Comparison of ENCODE assay signal across 8 cellular contexts in the genomic region with DNA sequence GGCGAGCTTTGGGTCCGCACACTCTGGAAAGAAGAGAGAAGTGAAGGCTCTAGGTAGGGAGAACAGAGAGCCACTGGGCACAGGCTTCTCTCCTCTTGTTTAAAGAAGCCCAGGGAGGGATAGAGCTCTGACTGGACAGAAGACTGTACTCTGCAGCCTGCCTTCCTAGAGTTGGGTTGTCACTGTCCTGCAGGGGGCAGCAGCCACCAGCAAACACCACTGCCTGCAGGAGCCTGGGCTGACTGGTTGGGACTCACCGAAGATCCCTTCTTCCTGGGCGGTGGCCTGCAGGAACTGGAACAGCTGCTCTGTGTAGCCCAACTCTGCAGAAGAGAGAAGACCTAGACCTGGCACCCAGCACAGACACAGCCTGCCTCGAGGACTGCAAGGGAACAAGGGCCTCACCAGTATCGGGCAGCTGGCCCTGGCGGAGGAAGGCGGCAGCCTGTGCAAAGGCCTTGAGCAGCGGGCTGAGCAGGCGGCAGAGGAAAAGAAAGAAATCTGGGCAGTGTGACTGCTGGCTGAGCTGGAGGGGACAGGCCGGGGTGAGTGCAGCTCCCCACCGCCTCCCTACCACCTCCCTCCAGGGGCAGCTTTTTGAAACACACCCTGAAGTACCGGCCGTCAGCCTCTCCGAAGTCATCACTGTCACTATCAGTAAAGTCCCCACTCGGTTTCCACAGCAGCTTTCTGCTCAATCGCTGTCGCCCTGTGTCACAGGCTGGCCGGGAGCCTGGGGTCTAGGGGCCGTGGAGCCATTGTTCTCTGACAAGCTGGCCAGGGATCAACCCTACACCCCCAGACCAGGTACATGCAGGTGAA. TPM values are rescaled to one million over a fixed set of nuclear protein-coding genes. Genes with fewer than 3 reads are reported as not detected.
DNase-seq lines count a peak whose midpoint lies in the region; ATAC-seq and TF ChIP-seq lines count a peak whose summit lies in the region.
"Not testable (repeated sequence)": the region's sequence is repeated elsewhere in the genome, so short reads cannot be mapped to it uniquely, and the experiment has no call there.

No MANE protein-coding gene starts in this region.

- H3K27me3 ChIP-seq in hepatocyte; psoas muscle (ENCODE audit: insufficient read depth in 3 of 3, low read length in 2 of 3): not testable (repeated sequence)

- H3K36me3 ChIP-seq in HEK293 (ENCODE audit: control insufficient read depth in 2 of 2, insufficient read depth in 1 of 2, low read length in 2 of 2); hepatocyte (replicated peaks; ENCODE audit: insufficient read depth, low read depth); psoas muscle (ENCODE audit: insufficient read depth in 1 of 2, low read depth in 1 of 2): not testable (repeated sequence)

- H3K4me1 ChIP-seq in HEK293 (ENCODE audit: control insufficient read depth, insufficient read depth, low read length); hepatocyte (ENCODE audit: insufficient read depth); psoas muscle: not testable (repeated sequence)

- H3K4me2 ChIP-seq in hepatocyte: not testable (repeated sequence)

- not testable (repeated sequence) for H3K9me3 ChIP-seq in HEK293 (ENCODE audit: control insufficient read depth, insufficient read depth, low read depth, low read length); hepatocyte (ENCODE audit: low read depth); psoas muscle

- 69% methylated on average over 14 of the region's 20 CpGs for WGBS in hepatocyte (ENCODE audit: low lambda C conversion rate, missing lambda C conversion rate)
- WGBS in psoas muscle, 3 donors: 47 to 56% (median 48%) methylated on average over 15 of the region's 20 CpGs

- peak; percentile 90 for DNase-seq in ELF-1 (ENCODE audit: low read depth, low spot score)
- DNase-seq in M059J (ENCODE audit: low read depth): peak; percentile 67
- peak; percentile 86 for DNase-seq in activated CD8-positive, alpha-beta T cell treated with anti-CD3 and anti-CD28 coated beads for 36 hours
- DNase-seq in central memory CD4-positive, alpha-beta T cell: peak; percentile 59
- peak; percentile 87 for DNase-seq in hepatocyte (ENCODE audit: low spot score)
- peak; percentile 86 to 90 for DNase-seq in psoas muscle
- DNase-seq in substantia nigra (lab: John Stamatoyannopoulos, UW): not testable (repeated sequence)

- not testable (repeated sequence) for H3K27ac ChIP-seq in HEK293 (ENCODE audit: extremely low read depth, low read depth, low read length); hepatocyte; psoas muscle
- H3K27ac ChIP-seq in substantia nigra (ENCODE audit: low read depth, low read length, poor library complexity, severe bottlenecking): peak overlapping the region; percentile 42

- POLR2A ChIA-PET in HEK293 (lab: Yijun Ruan, JAX): not testable (repeated sequence)
- POLR2A ChIA-PET in activated CD8-positive, alpha-beta T cell treated with anti-CD3 and anti-CD28 coated beads for 36 hours (lab: Charles Lee): interaction anchor here (0.6 to 1.6 kb wide), 2 partner anchors 94 to 487 kb away, joined by 3 to 4 read pairs; a partner anchor contains a TSS

- ATAC-seq in activated CD8-positive, alpha-beta T cell treated with anti-CD3 and anti-CD28 coated beads for 36 hours: peak; percentile 93
- peak; percentile 91 to 94 (median 94) for ATAC-seq in psoas muscle

- H3K27ac Mint-ChIP-seq in activated CD8-positive, alpha-beta T cell treated with anti-CD3 and anti-CD28 coated beads for 36 hours: not testable (repeated sequence)

- not testable (repeated sequence) for H3K36me3 Mint-ChIP-seq in activated CD8-positive, alpha-beta T cell treated with anti-CD3 and anti-CD28 coated beads for 36 hours (ENCODE audit: low read depth)

- not testable (repeated sequence) for H3K9me2 ChIP-seq in hepatocyte (replicated peaks; ENCODE audit: insufficient read depth)

- not testable (repeated sequence) for H2AFZ ChIP-seq in hepatocyte

- H3K79me2 ChIP-seq in hepatocyte: not testable (repeated sequence)

- H3K27me3 Mint-ChIP-seq in activated CD8-positive, alpha-beta T cell treated with anti-CD3 and anti-CD28 coated beads for 36 hours: not testable (repeated sequence)

- H3K4me1 Mint-ChIP-seq in activated CD8-positive, alpha-beta T cell treated with anti-CD3 and anti-CD28 coated beads for 36 hours (ENCODE audit: low read depth): not testable (repeated sequence)

- H3K4me3 ChIP-seq in HEK293 (ENCODE audit: low read depth, low read length); hepatocyte; psoas muscle: not testable (repeated sequence)

- CTCF ChIA-PET in HEK293 (lab: Yijun Ruan, JAX): interaction anchor here (0.5 to 4.1 kb wide), 25 partner anchors 10 to 944 kb away, joined by 3 to 38 read pairs (median 4); no protein-coding TSS in a partner anchor
- CTCF ChIA-PET in activated CD8-positive, alpha-beta T cell treated with anti-CD3 and anti-CD28 coated beads for 36 hours (lab: Charles Lee): interaction anchor here (0.6 to 2.9 kb wide), 29 partner anchors 8 to 244 kb away, joined by 3 to 23 read pairs (median 4); a partner anchor contains a TSS

- intact Hi-C loops in activated CD8-positive, alpha-beta T cell treated with anti-CD3 and anti-CD28 coated beads for 36 hours (cut with micrococcal nuclease): not testable (repeated sequence)
- intact Hi-C loops in psoas muscle (cut with DNase I): loop anchor here (10.0 kb wide), 3 partner anchors 92 to 242 kb away; a partner anchor contains a TSS

- TF ChIP-seq CTCF in HEK293 (tag by site-specific recombination; IDR thresholded peaks at IDR 0.05) (peak; percentile 62; the same call in 1 of the 2 replicates), hepatocyte (IDR thresholded peaks at IDR 0.05; ENCODE audit: poor library complexity) (peak; percentile 86), psoas muscle (IDR thresholded peaks at IDR 0.05) (peak; percentile 86)
- peak; percentile 63 for TF ChIP-seq CTCF in activated CD8-positive, alpha-beta T cell treated with anti-CD3 and anti-CD28 coated beads for 36 hours (IDR thresholded peaks at IDR 0.05)

- not testable (repeated sequence) for H3K4me3 Mint-ChIP-seq in activated CD8-positive, alpha-beta T cell treated with anti-CD3 and anti-CD28 coated beads for 36 hours

- not testable (repeated sequence) for H4K20me1 ChIP-seq in hepatocyte (ENCODE audit: insufficient read depth, poor library complexity, severe bottlenecking)

- H3K9me3 Mint-ChIP-seq in activated CD8-positive, alpha-beta T cell treated with anti-CD3 and anti-CD28 coated beads for 36 hours: not testable (repeated sequence)

TF ChIP-seq in HEK293, 187 proteins besides CTCF, POLR2A, EP300 and RAD21:
- TF ChIP-seq ZNF366 (tag by site-specific recombination; conservative IDR thresholded peaks at IDR 0.05): peak; percentile 45; the same call in 1 of the 2 replicates
- peak; percentile 89 for TF ChIP-seq ZSCAN30 (tag by site-specific recombination; IDR thresholded peaks at IDR 0.05)
- TF ChIP-seq KLF1 (tag by site-specific recombination; IDR thresholded peaks at IDR 0.05): 0 out of 2 replicates have a peak, but pooled peaks have one; percentile 10
- peak; percentile 75 for TF ChIP-seq ZNF654 (tag by site-specific recombination; IDR thresholded peaks at IDR 0.05; ENCODE audit: low read depth)

RNA-seq across cellular contexts. Expression of a gene that starts 11.8 kb away (rescaled TPM):
- total RNA-seq in M059J (2014; rRNA removed; shearing (Covaris generic)): not detected in 2 replicates
- total RNA-seq in activated CD8-positive, alpha-beta T cell treated with anti-CD3 and anti-CD28 coated beads for 36 hours: 10 to 100 TPM in 1 of 2 experiments, 1 to 10 TPM in 1; 9.7 to 10.2 TPM
- total RNA-seq in hepatocyte: not detected in 2 replicates
- 0.29 and 0.31 TPM in 2 replicates for polyA plus RNA-seq in hepatocyte
- 1 to 10 TPM; 6.2 to 7.8 (median 6.7) TPM for total RNA-seq in psoas muscle
- 1 to 10 TPM; 3.2 to 6.9 (median 6.1) TPM for polyA plus RNA-seq in psoas muscle

RNA-seq across cellular contexts. Expression of a gene that starts 31.3 kb away (rescaled TPM):
- total RNA-seq in M059J (2014; rRNA removed; shearing (Covaris generic)): 7.1 TPM in 2 replicates
- 10 to 100 TPM; 37.4 to 41.5 TPM for total RNA-seq in activated CD8-positive, alpha-beta T cell treated with anti-CD3 and anti-CD28 coated beads for 36 hours
- total RNA-seq in hepatocyte (24.9 and 29.6 TPM in 2 replicates), psoas muscle (1 to 10 TPM; 1.1 to 5.0 (median 2.1) TPM)
- polyA plus RNA-seq in hepatocyte (16.8 and 23.4 TPM in 2 replicates), psoas muscle (1 to 10 TPM in 1 of 3 donors, under 1 TPM in 2; 0.16 to 1.0 (median 0.17) TPM)
